In genomic region chr3:192710366-192710765, GRCh38 we compare ENCODE assay signal across 36 cellular contexts. TPM values are rescaled to one million over a fixed set of nuclear protein-coding genes. Genes with fewer than 3 reads are reported as not detected.
A peak's percentile ranks its signal among the peaks of the same experiment; 100 is the strongest.
DNase-seq lines count a peak whose midpoint lies in the region; ATAC-seq, FAIRE-seq and TF ChIP-seq lines count a peak whose summit lies in the region.
"Had no signal": no experiment of that assay in that cellular context is flagged by ENCODE, and none has a peak within 500 bp of the region (broad histone marks: within the 10 kb centered on the region; RNA-seq: fewer than 3 reads in every experiment).

No MANE protein-coding gene starts in this region.

- no peak for FAIRE-seq in HepG2 (lab: Jason Lieb, UNC)
- FAIRE-seq: A204.1, A549, D721Med had no signal

- no peak overlapping the region for H2BK5ac ChIP-seq in IMR-90 (ENCODE audit: low read depth, low read length, poor library complexity, severe bottlenecking)

- TF ChIP-seq EP300 in HepG2 (IDR thresholded peaks at IDR 0.05; ENCODE audit: low read depth in 2 of 2, low read length in 2 of 2): no peak
- TF ChIP-seq EP300 in HepG2 (CRISPR knock-in tag; IDR thresholded peaks at IDR 0.05; ENCODE audit: borderline replicate concordance): no peak

- H2BK120ac ChIP-seq in IMR-90 (ENCODE audit: low read depth, low read length): no peak overlapping the region

- no peak overlapping the region for H2BK15ac ChIP-seq in IMR-90 (ENCODE audit: low read depth, low read length)

- H3K27ac ChIP-seq in left ventricle myocardium inferior (replicated peaks) (peak overlapping the region; percentile 13), heart right ventricle (peak overlapping the region in 2 of 10 donors; percentile 23 to 28), HepG2 (ENCODE audit: extremely low read length, insufficient read depth, low read length) (no peak overlapping the region), right lobe of liver (no peak overlapping the region), IMR-90 (ENCODE audit: insufficient read depth, low read length) (no peak overlapping the region)
- H3K27ac ChIP-seq: 22Rv1; A549; BLaER1; BLaER1 treated with 17β-estradiol and CSF1 and Interleukin-3, amounts not matched to agents 10 nM and 100 nM; C4-2B had no signal

- H4K5ac ChIP-seq in IMR-90 (ENCODE audit: low read depth, low read length): no peak overlapping the region

- H3K14ac ChIP-seq in IMR-90 (replicated peaks; ENCODE audit: low read depth, low read length): no peak overlapping the region

- no peaks in the 10 kb centered on the region for H3K27me3 ChIP-seq in left ventricle myocardium inferior (ENCODE audit: low read depth)
- H3K27me3 ChIP-seq in heart right ventricle: no peaks in the 10 kb centered on the region
- H3K27me3 ChIP-seq in HepG2 (ENCODE audit: control insufficient read depth in 1 of 2, insufficient read depth in 2 of 2, low read length in 2 of 2): no peaks in the 10 kb centered on the region
- H3K27me3 ChIP-seq in right lobe of liver: no peaks in the 10 kb centered on the region
- no peaks in the 10 kb centered on the region for H3K27me3 ChIP-seq in IMR-90 (ENCODE audit: control insufficient read depth, insufficient read depth, low read length)
- H3K27me3 ChIP-seq: BE2C; BLaER1; BLaER1 treated with 17β-estradiol and CSF1 and Interleukin-3, amounts not matched to agents 10 nM and 100 nM had no signal

- H3K9ac ChIP-seq in HepG2 (ENCODE audit: insufficient read depth, low read depth, low read length) (no peak overlapping the region), IMR-90 (ENCODE audit: low read depth, low read length) (no peak overlapping the region)
- H3K9ac ChIP-seq: BLaER1; BLaER1 treated with 17β-estradiol and CSF1 and Interleukin-3, amounts not matched to agents 10 nM and 100 nM had no signal

- H3K23ac ChIP-seq in IMR-90 (ENCODE audit: low read depth, low read length): no peak overlapping the region

- WGBS in heart right ventricle, 2 donors: 48 to 61% methylated on average over 1 of the region's 1 CpG
- 0% methylated on average over 1 of the region's 1 CpG for WGBS in HepG2 (ENCODE audit: low lambda C conversion rate)
- 29% methylated on average over 1 of the region's 1 CpG for WGBS in right lobe of liver (ENCODE audit: insufficient coverage, low coverage, low lambda C conversion rate, missing lambda C conversion rate)
- no CpG with 5 or more reads among the region's 1 CpG for WGBS in IMR-90 (ENCODE audit: extremely low coverage in 2 of 2, insufficient read length in 1 of 2), 2 experiments

- BruUV-seq in HepG2 (replicated peaks; lab: Mats Ljungman, UMichigan) (no TSS peak), IMR-90 (replicated peaks; lab: Mats Ljungman, UMichigan) (no TSS peak)

- intact Hi-C loops in left ventricle myocardium inferior (cut with micrococcal nuclease): no loop called here
- intact Hi-C loops in heart right ventricle (cut with DNase I): loop anchor here in 1 of 10 donors (10.0 kb wide), 1 partner anchor 136 kb away; no protein-coding TSS in a partner anchor
- intact Hi-C loops in HepG2 (cut with micrococcal nuclease; ENCODE audit: unreplicated experiment): no loop called here
- intact Hi-C loops in right lobe of liver (cut with DNase I): no loop called here
- intact Hi-C loops in IMR-90 (cut with micrococcal nuclease): no loop called here

- DNase-seq in left ventricle myocardium inferior (no peak), heart right ventricle (no peak), HepG2 (ENCODE audit: low spot score) (no peak), right lobe of liver (no peak), IMR-90 (no peak), NCI-H1048 (lab: John Stamatoyannopoulos, UW) (no peak)
- DNase-seq: 8988T; ACHN; AML-193; BE2C; C1 segment of cervical spinal cord; Caco-2; Calu3; CD4-positive, alpha-beta memory T cell; CD4-positive, alpha-beta T cell; CD4-positive, CD25-positive, alpha-beta regulatory T cell; CD8-positive, alpha-beta memory T cell; CD8-positive, alpha-beta T cell; COR-L47; DMS 273 treated with DMSO at 0.1 percent for 48 hours; DMS153; DMS53; DMS79; DMS79 treated with DMSO at 0.1 percent for 48 hours; DND-41; EL had no signal

- H3K9me3 ChIP-seq in left ventricle myocardium inferior (replicated peaks) (no peaks in the 10 kb centered on the region), heart right ventricle (no peaks in the 10 kb centered on the region), HepG2 (ENCODE audit: low read length) (no peaks in the 10 kb centered on the region), right lobe of liver (no peaks in the 10 kb centered on the region), IMR-90 (ENCODE audit: control insufficient read depth, insufficient read depth, low read length) (0 out of 2 replicates have a peak, but pooled peaks cover 6% of the 10 kb centered on the region)
- H3K9me3 ChIP-seq: A549, BE2C, Caco-2 had no signal

- TF ChIP-seq POLR2A in HepG2 (IDR thresholded peaks at IDR 0.05; ENCODE audit: insufficient read depth in 1 of 2, low read depth in 2 of 2, low read length in 2 of 2): no peak
- TF ChIP-seq POLR2A in right lobe of liver (IDR thresholded peaks at IDR 0.05): no peak
- no peak for TF ChIP-seq POLR2A in IMR-90 (IDR thresholded peaks at IDR 0.05; ENCODE audit: low read depth, low read length)

- H2AFZ ChIP-seq in HepG2 (ENCODE audit: low read length) (no peak overlapping the region), IMR-90 (replicated peaks; ENCODE audit: low read length, poor library complexity) (no peak overlapping the region)

- TF ChIP-seq CTCF in left ventricle myocardium inferior (IDR thresholded peaks at IDR 0.05; ENCODE audit: borderline replicate concordance) (no peak), heart right ventricle (IDR thresholded peaks at IDR 0.05) (no peak), HepG2 (CRISPR knock-in tag; IDR thresholded peaks at IDR 0.05) (no peak), right lobe of liver (IDR thresholded peaks at IDR 0.05) (no peak), IMR-90 (conservative IDR thresholded peaks at IDR 0.05; ENCODE audit: low read depth, low read length) (no peak)

- no peak overlapping the region for H3K4me3 ChIP-seq in left ventricle myocardium inferior
- H3K4me3 ChIP-seq in heart right ventricle: no peak overlapping the region
- no peak overlapping the region for H3K4me3 ChIP-seq in HepG2 (replicated peaks in 1 of 3; ENCODE audit: insufficient read depth in 1 of 3, low read depth in 2 of 3, low read length in 3 of 3)
- H3K4me3 ChIP-seq in right lobe of liver: no peak overlapping the region
- H3K4me3 ChIP-seq in IMR-90 (ENCODE audit: insufficient read depth, low read depth, low read length): no peak overlapping the region
- H3K4me3 ChIP-seq: A549; BLaER1; BLaER1 treated with 17β-estradiol and CSF1 and Interleukin-3, amounts not matched to agents 10 nM and 100 nM had no signal

- H4K20me1 ChIP-seq in HepG2 (ENCODE audit: insufficient read depth, low read length) (no peaks in the 10 kb centered on the region), IMR-90 (ENCODE audit: insufficient read depth, low read length) (no peaks in the 10 kb centered on the region)
- H4K20me1 ChIP-seq: BLaER1; BLaER1 treated with 17β-estradiol and CSF1 and Interleukin-3, amounts not matched to agents 10 nM and 100 nM had no signal

- no peak overlapping the region for H3K18ac ChIP-seq in IMR-90 (ENCODE audit: low read depth, low read length)

- H3K79me2 ChIP-seq in HepG2 (ENCODE audit: insufficient read depth, low read length): no peaks in the 10 kb centered on the region

- no peaks in the 10 kb centered on the region for H3K9me1 ChIP-seq in IMR-90 (ENCODE audit: insufficient read depth, low read length)

- H3K4me2 ChIP-seq in HepG2 (ENCODE audit: low read depth, low read length) (no peak overlapping the region), IMR-90 (ENCODE audit: low read depth, low read length) (no peak overlapping the region)
- H3K4me2 ChIP-seq: A549; BLaER1; BLaER1 treated with 17β-estradiol and CSF1 and Interleukin-3, amounts not matched to agents 10 nM and 100 nM had no signal

- H3K36me3 ChIP-seq in left ventricle myocardium inferior: peaks cover 3% of the 10 kb centered on the region
- no peaks in the 10 kb centered on the region for H3K36me3 ChIP-seq in heart right ventricle
- H3K36me3 ChIP-seq in HepG2 (replicated peaks in 1 of 2; ENCODE audit: control insufficient read depth in 1 of 2, insufficient read depth in 2 of 2, low read length in 2 of 2): no peaks in the 10 kb centered on the region
- H3K36me3 ChIP-seq in right lobe of liver: no peaks in the 10 kb centered on the region
- no peaks in the 10 kb centered on the region for H3K36me3 ChIP-seq in IMR-90 (ENCODE audit: control insufficient read depth, insufficient read depth, low read length)
- H3K36me3 ChIP-seq: BE2C; BLaER1; BLaER1 treated with 17β-estradiol and CSF1 and Interleukin-3, amounts not matched to agents 10 nM and 100 nM had no signal

- no peak overlapping the region for H4K8ac ChIP-seq in IMR-90 (ENCODE audit: low read depth in 2 of 2, low read length in 2 of 2)

- no peak for TF ChIP-seq RAD21 in HepG2 (CRISPR knock-in tag; IDR thresholded peaks at IDR 0.05)
- no peak for TF ChIP-seq RAD21 in IMR-90 (IDR thresholded peaks at IDR 0.05; ENCODE audit: low read length)

- H4K91ac ChIP-seq in IMR-90 (ENCODE audit: insufficient read depth, low read depth, low read length): no peak overlapping the region

- no peak overlapping the region for H3K56ac ChIP-seq in IMR-90 (ENCODE audit: extremely low read depth, insufficient read depth, low read length)

- CTCF ChIA-PET in HepG2 (lab: Yijun Ruan, JAX; ENCODE audit: low intra/inter-chr PET ratio, low total read pairs): no interaction called here
- CTCF ChIA-PET in IMR-90 (lab: Yijun Ruan, JAX): no interaction called here

- dilution Hi-C loops in IMR-90 (cut with HindIII; ENCODE audit: low sequenced_read_pairs, unreplicated experiment): no loop called here

- no peak for ATAC-seq in heart right ventricle
- no peak for ATAC-seq in HepG2
- no peak for ATAC-seq in right lobe of liver
- ATAC-seq in IMR-90 (ENCODE audit: low read depth): no peak
- ATAC-seq: A549; CD8-positive, alpha-beta T cell had no signal

- H2AK5ac ChIP-seq in IMR-90 (ENCODE audit: low read depth, low read length): no peak overlapping the region

- H2AK9ac ChIP-seq in IMR-90 (replicated peaks; ENCODE audit: low read depth, low read length, poor library complexity): no peak overlapping the region

- H3K79me1 ChIP-seq in IMR-90 (ENCODE audit: low read depth in 1 of 2, low read length in 2 of 2): no peaks in the 10 kb centered on the region

- in situ Hi-C loops in HepG2 (cut with HindIII; ENCODE audit: extremely low pct_ligation_motif_present, low pct_unique_long_range_greater_than_20kb) (no loop called here), IMR-90 (cut with MboI; ENCODE audit: low sequenced_read_pairs) (no loop called here)

- H2BK20ac ChIP-seq in IMR-90 (ENCODE audit: low read depth, low read length): no peak overlapping the region

- H3K4me1 ChIP-seq in left ventricle myocardium inferior (peaks cover 56% of the 10 kb centered on the region), heart right ventricle (peaks cover 0 to 10% (median 0%) of the 10 kb centered on the region in 9 donors), HepG2 (ENCODE audit: insufficient read depth, low read length) (no peaks in the 10 kb centered on the region), right lobe of liver (no peaks in the 10 kb centered on the region), IMR-90 (ENCODE audit: control insufficient read depth, insufficient read depth, low read length) (no peaks in the 10 kb centered on the region)
- H3K4me1 ChIP-seq: A549, BE2C, BLaER1, Caco-2 had no signal

- no peak overlapping the region for H3K4ac ChIP-seq in IMR-90 (ENCODE audit: low read depth, low read length)

- POLR2A ChIA-PET in HepG2 (lab: Yijun Ruan, JAX): no interaction called here
- POLR2A ChIA-PET in IMR-90 (lab: Charles Lee; ENCODE audit: unreplicated experiment): no interaction called here

RNA-seq across cellular contexts. Expression of gene FGF12, which starts 17.0 kb away (rescaled TPM):
- total RNA-seq in left ventricle myocardium inferior (325 TPM), heart right ventricle (100 to 1,000 TPM; 219 to 504 (median 313) TPM), HepG2 (2016; rRNA removed; fragmentation: Illumina TruSeq; extraction: Trizol) (not detected in 2 replicates), right lobe of liver (1 to 10 TPM in 2 of 6 experiments, under 1 TPM in 4; 0.29 to 6.5 (median 0.76) TPM), IMR-90 (2012; rRNA removed) (not detected in 2 replicates)
- polyA plus RNA-seq in heart right ventricle (100 to 1,000 TPM in 1 of 2 donors, 10 to 100 TPM in 1; 26.5 to 406 TPM), HepG2 (2011; rRNA removed) (0.07 TPM in 1 of 2 replicates, not detected in the other), IMR-90 (2012; rRNA removed) (not detected in 2 replicates)
- not detected in 2 replicates for total RNA-seq in HepG2 (2016; cell fraction: cytosol; rRNA removed; fragmentation: Illumina TruSeq; extraction: Trizol; ENCODE audit: low read depth)
- not detected in 2 replicates for total RNA-seq in HepG2 (2016; cell fraction: insoluble cytoplasmic fraction; rRNA removed; fragmentation: Illumina TruSeq; extraction: Trizol)
- not detected in 2 replicates for total RNA-seq in HepG2 (2016; cell fraction: membrane; rRNA removed; fragmentation: Illumina TruSeq; extraction: Trizol)
- total RNA-seq in HepG2 (2016; cell fraction: nucleus; rRNA removed; fragmentation: Illumina TruSeq; extraction: Trizol): not detected in 2 replicates
- 0.05 TPM in 1 of 2 replicates, not detected in the other for polyA plus RNA-seq in HepG2 (2011; cell fraction: cytosol; rRNA removed)
- not detected in 2 replicates for polyA plus RNA-seq in HepG2 (2011; cell fraction: nucleus; rRNA removed)
- not detected in 2 replicates for polyA plus RNA-seq in HepG2 (2012)
- not detected in 2 replicates for polyA plus RNA-seq in HepG2 (2016; cell fraction: cytosol; fragmentation: Illumina TruSeq; extraction: Trizol; ENCODE audit: low read depth)
- not detected in 2 replicates for polyA plus RNA-seq in HepG2 (2016; cell fraction: insoluble cytoplasmic fraction; fragmentation: Illumina TruSeq; extraction: Trizol; ENCODE audit: low read depth)
- not detected in 2 replicates for polyA plus RNA-seq in HepG2 (2016; cell fraction: membrane; fragmentation: Illumina TruSeq; extraction: Trizol; ENCODE audit: low read depth)
- polyA plus RNA-seq in HepG2 (2016; cell fraction: nucleus; fragmentation: Illumina TruSeq; extraction: Trizol; ENCODE audit: insufficient read depth, low read depth): not detected in 2 replicates
- 5.0 TPM in 1 of 2 replicates, not detected in the other for polyA minus RNA-seq in HepG2 (2011; rRNA and poly(A)+ RNA removed; ENCODE audit: low replicate concordance)
- not detected in 2 replicates for polyA minus RNA-seq in HepG2 (2011; cell fraction: cytosol; rRNA and poly(A)+ RNA removed)
- 0.64 and 1.2 TPM in 2 replicates for polyA minus RNA-seq in HepG2 (2011; cell fraction: nucleus; rRNA and poly(A)+ RNA removed)
- not detected in 2 replicates for polyA plus RNA-seq in IMR-90 (2012; cell fraction: cytosol; rRNA removed)
- not detected in 2 replicates for polyA plus RNA-seq in IMR-90 (2012; cell fraction: nucleus; rRNA removed; ENCODE audit: low replicate concordance)
- total RNA-seq: B cell; CD4-positive, alpha-beta memory T cell; CD4-positive, alpha-beta T cell; CD4-positive, CD25-positive, alpha-beta regulatory T cell; CD8-positive, alpha-beta memory T cell; CD8-positive, alpha-beta T cell had no signal
- polyA plus RNA-seq: AG04450; CD14-positive monocyte; CD4-positive, alpha-beta memory T cell; CD4-positive, CD25-positive, alpha-beta regulatory T cell; CD8-positive, alpha-beta memory T cell had no signal

Comparison
In these comparisons a context has a peak if more than half of its experiments do, and no peak if none do; other contexts are left out.
1. RNA of gene FGF12, which starts 17.0 kb away (total RNA-seq): 325 TPM in left ventricle myocardium inferior (single experiment) and 219 to 504 TPM in heart right ventricle; 0.29 to 6.5 TPM in right lobe of liver, not detected in HepG2 and not detected in IMR-90; every median in the first group is over 10 times any median in the second.